21 cellular contexts compared by ENCODE assay signal in the genomic region with DNA sequence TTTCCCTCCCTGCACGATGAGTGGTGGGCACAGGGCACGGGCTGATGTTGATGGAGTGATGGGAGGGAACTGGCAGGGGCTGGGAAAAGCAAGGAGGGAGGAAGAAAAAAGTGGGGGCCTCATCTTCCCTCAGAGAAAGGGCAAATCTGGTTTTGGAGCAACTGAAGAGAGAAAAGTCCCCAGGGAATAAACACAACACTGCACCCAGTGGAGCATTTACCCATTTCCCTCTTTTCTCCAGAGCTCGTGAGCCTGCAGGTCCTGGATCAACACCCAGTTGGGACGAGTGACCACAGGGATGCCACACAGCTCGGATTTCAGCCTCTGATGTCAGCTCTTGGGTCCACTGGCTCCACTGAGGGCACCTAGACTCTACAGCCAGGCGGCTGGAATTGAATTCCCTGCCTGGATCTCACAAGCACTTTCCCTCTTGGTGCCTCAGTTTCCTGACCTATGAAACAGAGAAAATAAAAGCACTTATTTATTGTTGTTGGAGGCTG.
"Had no signal": no experiment of that assay in that cellular context is flagged by ENCODE, and none has a peak within 500 bp of the region (broad histone marks: within the 10 kb centered on the region; RNA-seq: fewer than 3 reads in every experiment).

No MANE protein-coding gene starts in this region.

- H3K27ac Mint-ChIP-seq: activated CD8-positive, alpha-beta T cell treated with anti-CD3 and anti-CD28 coated beads, Interleukin-2, amount 10 ng/mL, durations not matched to agents 7 days and 5 days; activated naive CD8-positive, alpha-beta T cell treated with anti-CD3 and anti-CD28 coated beads for 36 hours; nephron; stimulated activated memory B cell treated with anti-CD40 and anti-IgM and Interleukin-4, amounts not matched to agents 10 μg/mL and 1 μg/mL and 100 μg/mL, for 72 hours; T-helper 2 cell treated with Interferon-gamma antibody and Interleukin-4, amounts not matched to agents 5 μg/mL and 100 μg/mL, for 36 hours had no signal

- DNase-seq: activated CD4-positive, alpha-beta T cell treated with anti-CD3 and anti-CD28 coated beads, Interleukin-2, amount 50 U/mL, for 1 hour; activated CD4-positive, CD25-positive, alpha-beta regulatory T cell treated with anti-CD3 and anti-CD28 coated beads, Interleukin-2, amount 50 U/mL, for 72 hours; activated CD8-positive, alpha-beta memory T cell treated with anti-CD3 and anti-CD28 coated beads, Interleukin-2, amount 50 U/mL, for 4 hours; activated CD8-positive, alpha-beta T cell treated with anti-CD3 and anti-CD28 coated beads, Interleukin-2, amount 10 ng/mL, durations not matched to agents 7 days and 5 days; activated gamma-delta T cell; activated naive CD8-positive, alpha-beta T cell treated with anti-CD3 and anti-CD28 coated beads for 36 hours; activated T-cell treated with anti-CD3 and anti-CD28 coated beads, Interleukin-2, amount 50 U/mL, for 48 hours; central memory CD4-positive, alpha-beta T cell; effector memory CD8-positive, alpha-beta T cell; gastrocnemius medialis; hippocampal formation; left ventricle myocardium superior; midbrain; right cardiac atrium; stimulated activated CD4-positive, alpha-beta T cell treated with anti-CD3 and anti-CD28 coated beads, Interleukin-1b, Interleukin-23, amount 100 ng/mL, for 48 hours; transverse colon had no signal

- H3K4me1 Mint-ChIP-seq: activated naive CD8-positive, alpha-beta T cell treated with anti-CD3 and anti-CD28 coated beads for 36 hours; nephron had no signal

- ATAC-seq: activated CD8-positive, alpha-beta T cell treated with anti-CD3 and anti-CD28 coated beads, Interleukin-2, amount 10 ng/mL, durations not matched to agents 7 days and 5 days; effector memory CD8-positive, alpha-beta T cell; esophagus mucosa; gastrocnemius medialis; left ventricle myocardium superior; pancreas; stimulated activated memory B cell treated with anti-CD40 and anti-IgM and Interleukin-4, amounts not matched to agents 10 μg/mL and 1 μg/mL and 100 μg/mL, for 72 hours had no signal

- H3K9me3 Mint-ChIP-seq: effector memory CD8-positive, alpha-beta T cell had no signal

- H3K27me3 Mint-ChIP-seq: activated naive CD8-positive, alpha-beta T cell treated with anti-CD3 and anti-CD28 coated beads for 36 hours; effector memory CD8-positive, alpha-beta T cell; stimulated activated memory B cell treated with anti-CD40 and anti-IgM and Interleukin-4, amounts not matched to agents 10 μg/mL and 1 μg/mL and 100 μg/mL, for 72 hours had no signal

- H3K4me3 Mint-ChIP-seq: activated CD8-positive, alpha-beta T cell treated with anti-CD3 and anti-CD28 coated beads, Interleukin-2, amount 10 ng/mL, durations not matched to agents 7 days and 5 days; activated naive CD8-positive, alpha-beta T cell treated with anti-CD3 and anti-CD28 coated beads for 36 hours; effector memory CD8-positive, alpha-beta T cell; nephron; stimulated activated memory B cell treated with anti-CD40 and anti-IgM and Interleukin-4, amounts not matched to agents 10 μg/mL and 1 μg/mL and 100 μg/mL, for 72 hours; T-helper 2 cell treated with Interferon-gamma antibody and Interleukin-4, amounts not matched to agents 5 μg/mL and 100 μg/mL, for 36 hours had no signal
